In genomic region chr1:223887724-223888428, GRCh38 we compare ENCODE assay signal across 9 cellular contexts. TPM values are rescaled to one million over a fixed set of nuclear protein-coding genes. Genes with fewer than 3 reads are reported as not detected.
DNase-seq lines count a peak whose midpoint lies in the region; ATAC-seq and TF ChIP-seq lines count a peak whose summit lies in the region.
"Had no signal": no experiment of that assay in that cellular context is flagged by ENCODE, and none has a peak within 500 bp of the region (broad histone marks: within the 10 kb centered on the region; RNA-seq: fewer than 3 reads in every experiment).

No MANE protein-coding gene starts in this region.

- H3K9me3 ChIP-seq in esophagus (ENCODE audit: control insufficient read depth in 2 of 2, insufficient read depth in 1 of 2, low read depth in 1 of 2, low read length in 1 of 2) = no peaks in the 10 kb centered on the region
- H3K9me3 ChIP-seq in psoas muscle = no peaks in the 10 kb centered on the region

- H3K4me1 ChIP-seq in esophagus (ENCODE audit: control insufficient read depth in 2 of 2, insufficient read depth in 2 of 2, low read length in 1 of 2) (no peaks in the 10 kb centered on the region), psoas muscle (peaks cover 6% of the 10 kb centered on the region)

- DNase-seq in ELF-1 (ENCODE audit: low read depth, low spot score) (peak; percentile 33), NCI-H69 (lab: John Stamatoyannopoulos, UW) (peak; percentile 55), psoas muscle (peak; percentile 47 to 63), head of caudate nucleus (no peak), cortex of kidney (lab: John Stamatoyannopoulos, UW) (no peak)
- DNase-seq in activated CD4-positive, alpha-beta T cell treated with anti-CD3 and anti-CD28 coated beads, Interleukin-2, amount 50 U/mL, for 48 hours = no peak
- DNase-seq: activated T-cell treated with anti-CD3 and anti-CD28 coated beads, Interleukin-2, amount 50 U/mL, for 4 hours had no signal

- no peaks in the 10 kb centered on the region for H3K27me3 ChIP-seq in esophagus (ENCODE audit: control insufficient read depth in 1 of 2, insufficient read depth in 2 of 2, low read length in 2 of 2)
- H3K27me3 ChIP-seq in psoas muscle (ENCODE audit: insufficient read depth in 3 of 3, low read length in 2 of 3) = no peaks in the 10 kb centered on the region

- H3K36me3 ChIP-seq in esophagus (ENCODE audit: control insufficient read depth in 2 of 2, insufficient read depth in 2 of 2, low read length in 1 of 2) (no peaks in the 10 kb centered on the region), psoas muscle (ENCODE audit: insufficient read depth in 1 of 2, low read depth in 1 of 2) (no peaks in the 10 kb centered on the region)

- H3K4me3 ChIP-seq in esophagus (ENCODE audit: low read depth in 1 of 2, low read length in 2 of 2) (no peak overlapping the region), psoas muscle (peak overlapping the region; percentile 33)

- no peak for TF ChIP-seq CTCF in psoas muscle (IDR thresholded peaks at IDR 0.05)

- H3K27ac ChIP-seq in esophagus (ENCODE audit: low read depth in 2 of 2, low read length in 1 of 2) (peak overlapping the region; percentile 21 to 67), psoas muscle (peak overlapping the region; percentile 95)

- intact Hi-C loops in psoas muscle (cut with DNase I) (loop anchor here in 1 of 2 donors (2.0 kb wide), 1 partner anchor 41 kb away; no protein-coding TSS in a partner anchor), head of caudate nucleus (cut with DNase I) (no loop called here)

- peak; percentile 93 to 97 (median 94) for ATAC-seq in psoas muscle
- no peak for ATAC-seq in HG03432 (IDR thresholded peaks at IDR 0.05; ENCODE audit: unreplicated experiment)
- ATAC-seq: activated T-cell treated with anti-CD3 and anti-CD28 coated beads, Interleukin-2, amount 50 U/mL, for 4 hours had no signal

- WGBS in esophagus, 2 donors = 42 to 49% methylated on average over 12 of the region's 12 CpGs
- 14 to 22% (median 15%) methylated on average over 12 of the region's 12 CpGs for WGBS in psoas muscle, 3 donors

RNA-seq across cellular contexts. Expression of gene TP53BP2, which starts 42.1 kb away (rescaled TPM):
- polyA plus RNA-seq in esophagus (10 to 100 TPM; 12.6 to 18.7 TPM), psoas muscle (10 to 100 TPM; 10.6 to 15.1 (median 13.9) TPM)
- 10 to 100 TPM; 17.1 to 34.0 (median 25.8) TPM for total RNA-seq in psoas muscle

Comparison
In these comparisons a context has a peak if more than half of its experiments do, and no peak if none do; other contexts are left out.
1. DNase-seq: peak in ELF-1 (single experiment), NCI-H69 (single experiment) and psoas muscle (2 of 2); none in head of caudate nucleus (0 of 42), cortex of kidney (single experiment) and activated CD4-positive, alpha-beta T cell treated with anti-CD3 and anti-CD28 coated beads, Interleukin-2, amount 50 U/mL, for 48 hours (0 of 2).